In genomic region chr19:35714601-35715354, GRCh38 we compare ENCODE assay signal across 7 cellular contexts. TPM values are rescaled to one million over a fixed set of nuclear protein-coding genes. Genes with fewer than 3 reads are reported as not detected.
A peak's percentile ranks its signal among the peaks of the same experiment; 100 is the strongest.
DNase-seq lines count a peak whose midpoint lies in the region; ATAC-seq, FAIRE-seq and TF ChIP-seq lines count a peak whose summit lies in the region.
"Had no signal": no experiment of that assay in that cellular context is flagged by ENCODE, and none has a peak within 500 bp of the region (broad histone marks: within the 10 kb centered on the region; RNA-seq: fewer than 3 reads in every experiment).

No MANE protein-coding gene starts in this region.

- TF ChIP-seq CTCF in GM13976 (IDR thresholded peaks at IDR 0.05; ENCODE audit: borderline replicate concordance, control extremely low read depth, extremely low read depth, insufficient read depth, missing control alignments) (peak; percentile 25), kidney (IDR thresholded peaks at IDR 0.05; ENCODE audit: borderline replicate concordance, extremely low read depth, insufficient read depth) (no peak)

- H3K27ac ChIP-seq in kidney (ENCODE audit: low read depth in 2 of 2, low read length in 2 of 2), result no peak overlapping the region

- ATAC-seq in HG02763 (IDR thresholded peaks at IDR 0.05; ENCODE audit: unreplicated experiment), result no peak

- no peaks in the 10 kb centered on the region for H3K9me3 ChIP-seq in kidney (ENCODE audit: control insufficient read depth in 1 of 2, low read length in 2 of 2)

- no peak overlapping the region for H3K4me3 ChIP-seq in kidney (ENCODE audit: low read length in 2 of 2)

- H3K36me3 ChIP-seq in kidney (ENCODE audit: control insufficient read depth in 1 of 2, insufficient read depth in 2 of 2, low read length in 2 of 2), result no peaks in the 10 kb centered on the region

- peaks cover 0 to 15% of the 10 kb centered on the region in 2 donors for H3K4me1 ChIP-seq in kidney (ENCODE audit: control insufficient read depth in 1 of 2, insufficient read depth in 1 of 2, low read depth in 1 of 2, low read length in 2 of 2)

- intact Hi-C loops in kidney (cut with DNase I), result no loop called here

- in situ Hi-C loops in GM13976 (cut with MboI; ENCODE audit: low sequenced_read_pairs, unreplicated experiment), result no loop called here

- H3K9ac ChIP-seq in kidney (ENCODE audit: low read length in 2 of 2), result no peak overlapping the region

- FAIRE-seq in kidney (lab: Jason Lieb, UNC), result no peak

- no peak for DNase-seq in GM13976 (ENCODE audit: low spot score)
- peak; percentile 13 for DNase-seq in NCI-H146 treated with DMSO at 0.1 percent for 48 hours (lab: John Stamatoyannopoulos, UW; ENCODE audit: unreplicated experiment)
- peak; percentile 68 for DNase-seq in kidney
- DNase-seq in HuH-7.5 (ENCODE audit: low spot score), result no peak
- DNase-seq in GF-D8 (lab: John Stamatoyannopoulos, UW), result no peak

RNA-seq across cellular contexts. Expression of gene KMT2B, which starts 3.0 kb away (rescaled TPM):
- 40.8 TPM for total RNA-seq in kidney
- polyA plus RNA-seq in kidney (ENCODE audit: insufficient read depth, low read depth, low replicate concordance), result 14.8 TPM

RNA-seq across cellular contexts. Expression of gene ZBTB32, which starts 10.4 kb away (rescaled TPM):
- total RNA-seq in kidney, result 1.8 TPM
- not detected for polyA plus RNA-seq in kidney (ENCODE audit: insufficient read depth, low read depth, low replicate concordance)
- total RNA-seq: urinary bladder had no signal

RNA-seq across cellular contexts. Expression of gene IGFLR1, which starts 27.5 kb away (rescaled TPM):
- 22.3 TPM for total RNA-seq in kidney
- 26.0 TPM for polyA plus RNA-seq in kidney (ENCODE audit: insufficient read depth, low read depth, low replicate concordance)

RNA-seq across cellular contexts. Expression of gene U2AF1L4, which starts 30.4 kb away (rescaled TPM):
- 27.4 TPM for total RNA-seq in kidney
- polyA plus RNA-seq in kidney (ENCODE audit: insufficient read depth, low read depth, low replicate concordance), result 47.7 TPM

RNA-seq across cellular contexts. Expression of gene PSENEN, which starts 30.7 kb away (rescaled TPM):
- 84.0 TPM for total RNA-seq in kidney
- 185 TPM for polyA plus RNA-seq in kidney (ENCODE audit: insufficient read depth, low read depth, low replicate concordance)

Comparison
In these comparisons a context has a peak if more than half of its experiments do, and no peak if none do; other contexts are left out.
1. DNase-seq: peak in NCI-H146 treated with DMSO at 0.1 percent for 48 hours (single experiment) and kidney (single experiment); none in GM13976 (single experiment), HuH-7.5 (single experiment) and GF-D8 (single experiment).